Comparison of ENCODE assay signal across 8 cellular contexts in the genomic region with DNA sequence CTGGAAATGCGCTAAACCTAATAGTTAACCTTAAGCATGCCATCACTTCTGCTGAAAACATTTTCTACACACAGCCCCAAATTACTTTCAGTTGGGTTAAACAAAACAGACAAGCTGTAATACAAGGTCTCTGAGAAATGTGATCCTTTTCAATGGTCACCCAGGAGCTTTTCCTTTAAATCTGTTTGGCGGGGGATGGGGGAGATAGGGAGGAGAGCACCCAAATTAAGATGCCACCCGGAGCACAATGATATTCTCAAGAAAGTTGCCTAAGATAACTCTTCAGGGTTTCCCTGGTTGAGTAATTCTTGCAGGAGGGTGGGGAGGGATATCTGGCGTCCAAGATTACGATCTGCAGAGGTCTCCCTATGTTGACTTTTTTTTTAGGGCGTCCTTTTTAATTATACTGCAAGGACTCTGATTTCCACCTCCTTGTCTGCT. TPM values are rescaled to one million over a fixed set of nuclear protein-coding genes. Genes with fewer than 3 reads are reported as not detected.
DNase-seq lines count a peak whose midpoint lies in the region; ATAC-seq and TF ChIP-seq lines count a peak whose summit lies in the region.

No MANE protein-coding gene starts in this region.

- H3K4me3 Mint-ChIP-seq in natural killer cell treated with Interleukin-12 subunit alpha and Interleukin-12 subunit beta and Interleukin-15 and Interleukin-18, amount 100 ng/mL, for 72 hours: peak overlapping the region; percentile 78

- in situ Hi-C loops in GM13976 (cut with MboI; ENCODE audit: low sequenced_read_pairs, unreplicated experiment): no loop called here

- H3K4me1 Mint-ChIP-seq in natural killer cell treated with Interleukin-12 subunit alpha and Interleukin-12 subunit beta and Interleukin-15 and Interleukin-18, amount 100 ng/mL, for 72 hours (ENCODE audit: low read depth in 2 of 2): peaks cover 25 to 31% of the 10 kb centered on the region in 2 donors

- H3K4me3 ChIP-seq in OCI-LY1 (ENCODE audit: low read depth, low read length, poor library complexity, severe bottlenecking): peak overlapping the region; percentile 64
- peak overlapping the region; percentile 45 for H3K4me3 ChIP-seq in effector memory CD4-positive, alpha-beta T cell (ENCODE audit: insufficient read depth, low read depth, low read length, poor library complexity, severe bottlenecking)

- DNase-seq in GM13976 (ENCODE audit: low spot score): peak; percentile 8
- no peak for DNase-seq in effector memory CD4-positive, alpha-beta T cell
- DNase-seq in natural killer cell treated with Interleukin-12 subunit alpha and Interleukin-12 subunit beta and Interleukin-15 and Interleukin-18, amount 100 ng/mL, for 72 hours (ENCODE audit: low spot score): no peak
- DNase-seq in amniotic stem cell (lab: John Stamatoyannopoulos, UW): no peak
- DNase-seq in cortex of kidney (lab: John Stamatoyannopoulos, UW): no peak

- no peaks in the 10 kb centered on the region for H3K9me3 Mint-ChIP-seq in natural killer cell treated with Interleukin-12 subunit alpha and Interleukin-12 subunit beta and Interleukin-15 and Interleukin-18, amount 100 ng/mL, for 72 hours

- H3K9me3 ChIP-seq in OCI-LY1 (ENCODE audit: low read length): no peaks in the 10 kb centered on the region
- H3K9me3 ChIP-seq in effector memory CD4-positive, alpha-beta T cell (ENCODE audit: control insufficient read depth, low read length): no peaks in the 10 kb centered on the region

- peak overlapping the region; percentile 48 for H3K9ac ChIP-seq in OCI-LY1 (ENCODE audit: low read length)

- H3K27ac Mint-ChIP-seq in natural killer cell treated with Interleukin-12 subunit alpha and Interleukin-12 subunit beta and Interleukin-15 and Interleukin-18, amount 100 ng/mL, for 72 hours: no peak overlapping the region

- no peaks in the 10 kb centered on the region; the same call in 1 of the 2 replicates for H3K27me3 ChIP-seq in OCI-LY1 (ENCODE audit: insufficient read depth, low read length)
- H3K27me3 ChIP-seq in effector memory CD4-positive, alpha-beta T cell (replicated peaks; ENCODE audit: control insufficient read depth, insufficient read depth, low read length, poor library complexity, severe bottlenecking): peaks cover 10% of the 10 kb centered on the region

- H3K4me1 ChIP-seq in OCI-LY1 (ENCODE audit: insufficient read depth, low read length, severe bottlenecking): peaks cover 27% of the 10 kb centered on the region
- peaks cover 19% of the 10 kb centered on the region for H3K4me1 ChIP-seq in effector memory CD4-positive, alpha-beta T cell (ENCODE audit: control insufficient read depth, insufficient read depth, low read length, poor library complexity, severe bottlenecking)

- H3K4me2 ChIP-seq in OCI-LY1 (ENCODE audit: low read length): peak overlapping the region; percentile 68

- H3K9me2 ChIP-seq in OCI-LY1 (ENCODE audit: low read depth, low read length): no peaks in the 10 kb centered on the region

- H3F3A ChIP-seq in OCI-LY1 (ENCODE audit: insufficient read depth, low read length): no peaks in the 10 kb centered on the region

- H3K36me3 ChIP-seq in OCI-LY1 (ENCODE audit: insufficient read depth, low read length): no peaks in the 10 kb centered on the region
- no peaks in the 10 kb centered on the region for H3K36me3 ChIP-seq in effector memory CD4-positive, alpha-beta T cell (ENCODE audit: control insufficient read depth, insufficient read depth, low read length)

- H2AFZ ChIP-seq in OCI-LY1 (ENCODE audit: low read length): no peak overlapping the region

- no peak overlapping the region for H3K27ac ChIP-seq in OCI-LY1 (ENCODE audit: low read depth, low read length, poor library complexity, severe bottlenecking)
- no peak overlapping the region for H3K27ac ChIP-seq in effector memory CD4-positive, alpha-beta T cell (ENCODE audit: insufficient read depth, low read length, poor library complexity, severe bottlenecking)

- ATAC-seq in natural killer cell treated with Interleukin-12 subunit alpha and Interleukin-12 subunit beta and Interleukin-15 and Interleukin-18, amount 100 ng/mL, for 72 hours: no peak
- ATAC-seq in HG03196 (IDR thresholded peaks at IDR 0.05; ENCODE audit: unreplicated experiment) (no peak), GM19023 (IDR thresholded peaks at IDR 0.05; ENCODE audit: unreplicated experiment) (no peak)

- H3K79me2 ChIP-seq in OCI-LY1 (ENCODE audit: insufficient read depth, low read length): no peaks in the 10 kb centered on the region

- TF ChIP-seq CTCF in GM13976 (IDR thresholded peaks at IDR 0.05; ENCODE audit: borderline replicate concordance, control extremely low read depth, extremely low read depth, insufficient read depth, missing control alignments) (no peak), OCI-LY1 (IDR thresholded peaks at IDR 0.05; ENCODE audit: low read length) (no peak)

- peaks cover 29 to 54% of the 10 kb centered on the region in 2 donors for H3K27me3 Mint-ChIP-seq in natural killer cell treated with Interleukin-12 subunit alpha and Interleukin-12 subunit beta and Interleukin-15 and Interleukin-18, amount 100 ng/mL, for 72 hours

- no peaks in the 10 kb centered on the region for H4K20me1 ChIP-seq in OCI-LY1 (ENCODE audit: insufficient read depth, low read length)

- H3K36me3 Mint-ChIP-seq in natural killer cell treated with Interleukin-12 subunit alpha and Interleukin-12 subunit beta and Interleukin-15 and Interleukin-18, amount 100 ng/mL, for 72 hours: peaks cover 5% of the 10 kb centered on the region

RNA-seq across cellular contexts. Expression of gene GAREM1, which starts 1.0 kb away (rescaled TPM):
- total RNA-seq in natural killer cell treated with Interleukin-12 subunit alpha and Interleukin-12 subunit beta and Interleukin-15 and Interleukin-18, amount 100 ng/mL, for 72 hours: not detected
